ENCODE assay signal across 1 cellular context in the genomic region with DNA sequence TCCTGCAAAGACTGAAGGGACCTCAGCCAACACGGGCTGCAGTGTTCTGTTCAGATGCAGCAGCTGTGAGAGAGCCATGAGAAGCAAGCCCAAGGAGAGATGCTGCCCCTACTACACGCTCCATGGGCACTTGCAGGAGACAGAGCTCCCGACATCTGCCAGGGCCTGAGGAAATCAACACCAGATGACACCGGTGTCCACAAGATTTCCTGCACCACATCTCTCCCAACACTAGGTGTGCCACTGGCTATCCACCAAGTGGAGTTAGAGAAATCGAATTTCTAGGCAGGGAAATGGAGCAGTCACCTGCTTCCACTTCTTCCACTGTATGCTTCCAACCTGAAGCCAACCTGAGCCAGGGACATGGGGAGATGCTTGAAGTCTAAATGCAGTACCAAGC.
TF ChIP-seq lines count a peak whose summit lies in the region.

No MANE protein-coding gene starts in this region.

TF ChIP-seq in HCT116, 20 proteins besides CTCF, POLR2A, EP300 and RAD21 (continued from another document):
- TF ChIP-seq, protein P1, sequence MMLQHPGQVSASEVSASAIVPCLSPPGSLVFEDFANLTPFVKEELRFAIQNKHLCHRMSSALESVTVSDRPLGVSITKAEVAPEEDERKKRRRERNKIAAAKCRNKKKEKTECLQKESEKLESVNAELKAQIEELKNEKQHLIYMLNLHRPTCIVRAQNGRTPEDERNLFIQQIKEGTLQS (IDR thresholded peaks at IDR 0.05), result no peak
